Comparison of ENCODE assay signal across 12 cellular contexts in genomic region chr3:61901986-61902385, GRCh38.
"Had no signal": no experiment of that assay in that cellular context is flagged by ENCODE, and none has a peak within 500 bp of the region (broad histone marks: within the 10 kb centered on the region; RNA-seq: fewer than 3 reads in every experiment).

No MANE protein-coding gene starts in this region.

- DNase-seq: activated CD4-positive, alpha-beta T cell treated with anti-CD3 and anti-CD28 coated beads, Interleukin-2, amount 50 U/mL, for 1 hour; activated naive CD4-positive, alpha-beta T cell treated with anti-CD3 and anti-CD28 coated beads for 36 hours; activated T-cell treated with anti-CD3 and anti-CD28 coated beads for 4 hours; central memory CD4-positive, alpha-beta T cell; effector memory CD8-positive, alpha-beta T cell; stimulated activated CD4-positive, alpha-beta T cell treated with anti-CD3 and anti-CD28 coated beads, Interleukin-12 subunit alpha, Interleukin-12 subunit beta, amount 100 ng/mL, for 4 hours; stimulated activated CD4-positive, alpha-beta T cell treated with anti-CD3 and anti-CD28 coated beads, Interleukin-4, amount 100 ng/mL, for 1 hour; stimulated activated CD8-positive, alpha-beta memory T cell treated with anti-CD3 and anti-CD28 coated beads, Interleukin-4, amount 100 ng/mL, for 48 hours; stimulated activated naive CD8-positive, alpha-beta T cell treated with anti-CD3 and anti-CD28 coated beads, Interleukin-15, Interleukin-2, amounts not matched to agents 100 U/mL and 50 U/mL, for 24 hours; upper lobe of right lung had no signal

- H3K27me3 ChIP-seq: hepatocyte, upper lobe of right lung had no signal

- H3K27ac ChIP-seq: epithelial cell of prostate, hepatocyte, upper lobe of right lung had no signal

- H3K4me3 ChIP-seq: hepatocyte, upper lobe of right lung had no signal

- H3K36me3 ChIP-seq: upper lobe of right lung had no signal

- H3K9me3 ChIP-seq: upper lobe of right lung had no signal
